In genomic region chr19:36838784-36839324, GRCh38 we compare ENCODE assay signal across 9 cellular contexts. TPM values are rescaled to one million over a fixed set of nuclear protein-coding genes. Genes with fewer than 3 reads are reported as not detected.
DNase-seq lines count a peak whose midpoint lies in the region; ATAC-seq, FAIRE-seq and TF ChIP-seq lines count a peak whose summit lies in the region.
"Had no signal": no experiment of that assay in that cellular context is flagged by ENCODE, and none has a peak within 500 bp of the region (broad histone marks: within the 10 kb centered on the region; RNA-seq: fewer than 3 reads in every experiment).

No MANE protein-coding gene starts in this region.

- FAIRE-seq in A204.1 (lab: Jason Lieb, UNC): peak; percentile 43

- no peaks in the 10 kb centered on the region for H3K27me3 Mint-ChIP-seq in natural killer cell treated with Interleukin-12 subunit alpha and Interleukin-12 subunit beta and Interleukin-15 and Interleukin-18, amount 100 ng/mL, for 72 hours

- H3K9me3 Mint-ChIP-seq in natural killer cell treated with Interleukin-12 subunit alpha and Interleukin-12 subunit beta and Interleukin-15 and Interleukin-18, amount 100 ng/mL, for 72 hours: peaks cover 6% of the 10 kb centered on the region

- peak overlapping the region; percentile 73 to 82 for H3K4me3 ChIP-seq in cardiac fibroblast (replicated peaks in 1 of 2; ENCODE audit: low read depth in 2 of 2, low read length in 2 of 2)
- peak overlapping the region; percentile 48 for H3K4me3 ChIP-seq in mononuclear cell (ENCODE audit: low read length)

- DNase-seq in HCEC 1CT (peak; percentile 21), cardiac fibroblast (ENCODE audit: low read depth in 2 of 2) (peak in 1 of 2 donors; percentile 22), ureter (ENCODE audit: low spot score) (no peak), cerebellar cortex (ENCODE audit: low spot score) (no peak)
- DNase-seq in natural killer cell treated with Interleukin-12 subunit alpha and Interleukin-12 subunit beta and Interleukin-15 and Interleukin-18, amount 100 ng/mL, for 72 hours (ENCODE audit: low spot score): no peak

- no peak overlapping the region for H3K27ac Mint-ChIP-seq in natural killer cell treated with Interleukin-12 subunit alpha and Interleukin-12 subunit beta and Interleukin-15 and Interleukin-18, amount 100 ng/mL, for 72 hours
- H3K27ac Mint-ChIP-seq: nephron progenitor cell had no signal

- peaks cover 6% of the 10 kb centered on the region in 2 donors for H3K4me1 Mint-ChIP-seq in natural killer cell treated with Interleukin-12 subunit alpha and Interleukin-12 subunit beta and Interleukin-15 and Interleukin-18, amount 100 ng/mL, for 72 hours (ENCODE audit: low read depth in 2 of 2)

- no peak for ATAC-seq in natural killer cell treated with Interleukin-12 subunit alpha and Interleukin-12 subunit beta and Interleukin-15 and Interleukin-18, amount 100 ng/mL, for 72 hours
- no peak for ATAC-seq in HG02884 (IDR thresholded peaks at IDR 0.05; ENCODE audit: unreplicated experiment)

- TF ChIP-seq CTCF in cardiac fibroblast (IDR thresholded peaks at IDR 0.05; ENCODE audit: low read depth, low read length): no peak

- no peak overlapping the region for H3K4me3 Mint-ChIP-seq in natural killer cell treated with Interleukin-12 subunit alpha and Interleukin-12 subunit beta and Interleukin-15 and Interleukin-18, amount 100 ng/mL, for 72 hours
- H3K4me3 Mint-ChIP-seq: nephron progenitor cell had no signal

- peaks cover 15% of the 10 kb centered on the region for H3K4me1 ChIP-seq in mononuclear cell (ENCODE audit: insufficient read depth, low read length)

- no peaks in the 10 kb centered on the region for H3K27me3 ChIP-seq in mononuclear cell (ENCODE audit: insufficient read depth, low read length)

- H3K9me3 ChIP-seq in mononuclear cell (ENCODE audit: low read depth, low read length): peaks cover 18% of the 10 kb centered on the region

- H3K36me3 Mint-ChIP-seq in natural killer cell treated with Interleukin-12 subunit alpha and Interleukin-12 subunit beta and Interleukin-15 and Interleukin-18, amount 100 ng/mL, for 72 hours: peaks cover 27% of the 10 kb centered on the region

RNA-seq across cellular contexts. Expression of gene ZNF790, which starts 0.7 kb away (rescaled TPM):
- total RNA-seq in mononuclear cell (1.8 TPM), ureter (11.3 TPM)
- 1 to 10 TPM; 4.0 to 9.3 TPM for total RNA-seq in natural killer cell treated with Interleukin-12 subunit alpha and Interleukin-12 subunit beta and Interleukin-15 and Interleukin-18, amount 100 ng/mL, for 72 hours

RNA-seq across cellular contexts. Expression of gene ZNF345, which starts 11.8 kb away (rescaled TPM):
- total RNA-seq in mononuclear cell (5.0 TPM), ureter (9.8 TPM)
- 1 to 10 TPM; 3.0 to 6.1 TPM for total RNA-seq in natural killer cell treated with Interleukin-12 subunit alpha and Interleukin-12 subunit beta and Interleukin-15 and Interleukin-18, amount 100 ng/mL, for 72 hours
